Comparison of ENCODE assay signal across 10 cellular contexts in genomic region chr4:173529505-173530325, GRCh38. TPM values are rescaled to one million over a fixed set of nuclear protein-coding genes. Genes with fewer than 3 reads are reported as not detected.
A peak's percentile ranks its signal among the peaks of the same experiment; 100 is the strongest.
DNase-seq lines count a peak whose midpoint lies in the region; ATAC-seq and TF ChIP-seq lines count a peak whose summit lies in the region.
"Had no signal": no experiment of that assay in that cellular context is flagged by ENCODE, and none has a peak within 500 bp of the region (broad histone marks: within the 10 kb centered on the region; RNA-seq: fewer than 3 reads in every experiment).

Gene HAND2, minus strand, starts transcription at chr4:173530229. Its CDS starts 940 bp downstream, at chr4:173529289.

- H3K36me3 ChIP-seq in tibial nerve = no peaks in the 10 kb centered on the region
- no peaks in the 10 kb centered on the region for H3K36me3 ChIP-seq in Caco-2 (ENCODE audit: control insufficient read depth, insufficient read depth, low read length)

- H3K27me3 ChIP-seq in tibial nerve (peaks cover 2 to 97% of the 10 kb centered on the region in 2 donors), Caco-2 (replicated peaks; ENCODE audit: control insufficient read depth, insufficient read depth, low read length) (no peaks in the 10 kb centered on the region)

- TF ChIP-seq CTCF in tibial nerve (IDR thresholded peaks at IDR 0.05) = no peak
- TF ChIP-seq CTCF in Caco-2 (IDR thresholded peaks at IDR 0.05; ENCODE audit: insufficient read depth in 1 of 2, low read depth in 1 of 2, low read length in 1 of 2, severe bottlenecking in 1 of 2, unreplicated experiment in 1 of 2) = no peak

- intact Hi-C loops in Caco-2 (cut with micrococcal nuclease; ENCODE audit: unreplicated experiment) = loop anchor here (10.0 kb wide), 1 partner anchor 205 kb away; no protein-coding TSS in a partner anchor

- no peak for TF ChIP-seq POLR2A in tibial nerve (IDR thresholded peaks at IDR 0.05)

- H3K27me3 Mint-ChIP-seq in Caco-2 (ENCODE audit: insufficient read depth, unreplicated experiment) = peaks cover 8% of the 10 kb centered on the region

- peaks cover 0 to 56% (median 10%) of the 10 kb centered on the region in 4 donors for H3K4me1 ChIP-seq in tibial nerve
- H3K4me1 ChIP-seq in Caco-2 = no peaks in the 10 kb centered on the region

- H3K36me3 Mint-ChIP-seq in Caco-2 (ENCODE audit: insufficient read depth, unreplicated experiment) = no peaks in the 10 kb centered on the region

- H3K9me3 Mint-ChIP-seq in Caco-2 (ENCODE audit: unreplicated experiment) = no peaks in the 10 kb centered on the region

- BruUV-seq in Caco-2 (replicated peaks; lab: Mats Ljungman, UMichigan) = no TSS peak

- no peak within 1 kb of the TSS for H3K27ac Mint-ChIP-seq in Caco-2 (ENCODE audit: unreplicated experiment)

- CTCF ChIA-PET in Caco-2 (lab: Charles Lee) = no interaction called here

- H3K4me3 ChIP-seq in tibial nerve (peak within 1 kb of the TSS; percentile 35 to 59 (median 51)), Caco-2 (ENCODE audit: low read depth, low read length) (no peak within 1 kb of the TSS)

- 1 to 2% methylated on average over 55 to 73 of the region's 77 CpGs for WGBS in tibial nerve, 2 donors

- POLR2A ChIA-PET in Caco-2 (lab: Charles Lee) = no interaction called here

- ATAC-seq in GM18870 (IDR thresholded peaks at IDR 0.05; ENCODE audit: unreplicated experiment) = no peak
- ATAC-seq: HCT116 had no signal

- H3K4me3 Mint-ChIP-seq in Caco-2 (ENCODE audit: unreplicated experiment) = no peak within 1 kb of the TSS

- peak in 1 of 2 donors; percentile 46 for TF ChIP-seq EP300 in tibial nerve (IDR thresholded peaks at IDR 0.05)

- no peaks in the 10 kb centered on the region for H3K4me1 Mint-ChIP-seq in Caco-2 (ENCODE audit: low read depth, unreplicated experiment)

- DNase-seq in COLO829 (ENCODE audit: low spot score) (peak; percentile 69), NCI-H1048 (lab: John Stamatoyannopoulos, UW) (peak; percentile 13), amniotic epithelial cell (ENCODE audit: low read depth) (peak; percentile 97), islet precursor cell (peak; percentile 82), tibial nerve (ENCODE audit: low spot score in 2 of 2) (no peak), Caco-2 (no peak), NOMO-1 treated with DMSO at 0.1 percent for 48 hours (lab: John Stamatoyannopoulos, UW; ENCODE audit: unreplicated experiment) (no peak)

- peaks cover 0 to 14% (median 0%) of the 10 kb centered on the region in 4 donors for H3K9me3 ChIP-seq in tibial nerve
- no peaks in the 10 kb centered on the region for H3K9me3 ChIP-seq in Caco-2

- peak within 1 kb of the TSS; percentile 7 to 79 (median 42) for H3K27ac ChIP-seq in tibial nerve

RNA-seq across cellular contexts. Expression of gene HAND2, which starts in this region (rescaled TPM):
- total RNA-seq in tibial nerve (1 to 10 TPM; 1.9 to 5.1 (median 3.6) TPM), Caco-2 (2022) (not detected in 2 replicates)
- total RNA-seq: frontal cortex had no signal

Comparison
In these comparisons a context has a peak if more than half of its experiments do, and no peak if none do; other contexts are left out.
1. DNase-seq: peak in COLO829 (single experiment), NCI-H1048 (single experiment), amniotic epithelial cell (single experiment) and islet precursor cell (single experiment); none in tibial nerve (0 of 2), Caco-2 (0 of 2) and NOMO-1 treated with DMSO at 0.1 percent for 48 hours (single experiment).